Comparison of ENCODE assay signal across 7 cellular contexts in genomic region chr22:21438013-21438412, GRCh38. TPM values are rescaled to one million over a fixed set of nuclear protein-coding genes. Genes with fewer than 3 reads are reported as not detected.
DNase-seq lines count a peak whose midpoint lies in the region; ATAC-seq and TF ChIP-seq lines count a peak whose summit lies in the region.
"Not testable (repeated sequence)": the region's sequence is repeated elsewhere in the genome, so short reads cannot be mapped to it uniquely, and the experiment has no call there.

No MANE protein-coding gene starts in this region.

- peak; percentile 3 for DNase-seq in DND-41
- peak; percentile 9 for DNase-seq in activated CD8-positive, alpha-beta T cell treated with anti-CD3 and anti-CD28 coated beads, Interleukin-2, amount 10 ng/mL, durations not matched to agents 7 days and 5 days
- peak; percentile 14 for DNase-seq in chondrocyte (ENCODE audit: low spot score)
- peak; percentile 6 for DNase-seq in left cardiac atrium
- peak; percentile 63 for DNase-seq in osteocyte (ENCODE audit: extremely low spot score, unreplicated experiment)
- DNase-seq in prostate gland (ENCODE audit: low spot score): peak; percentile 0
- DNase-seq in tibial artery: peak; percentile 11 to 41

- not testable (repeated sequence) for H3K9me3 ChIP-seq in DND-41 (ENCODE audit: insufficient read depth, low read length, severe bottlenecking); prostate gland; tibial artery

- not testable (repeated sequence) for H3K27ac ChIP-seq in DND-41 (ENCODE audit: low read length); prostate gland; tibial artery

- not testable (repeated sequence) for H3K4me3 ChIP-seq in DND-41 (ENCODE audit: low read depth in 1 of 2, low read length in 2 of 2); prostate gland; tibial artery

- H2AFZ ChIP-seq in DND-41 (ENCODE audit: low read depth, low read length): not testable (repeated sequence)

- not testable (repeated sequence) for H3K79me2 ChIP-seq in DND-41 (ENCODE audit: insufficient read depth, low read length)

- TF ChIP-seq POLR2A in prostate gland (IDR thresholded peaks at IDR 0.05): not testable (repeated sequence)

- not testable (repeated sequence) for TF ChIP-seq CTCF in DND-41 (IDR thresholded peaks at IDR 0.05; ENCODE audit: borderline replicate concordance, extremely low read depth, low read length, poor library complexity, severe bottlenecking); chondrocyte (IDR thresholded peaks at IDR 0.05); osteocyte (IDR thresholded peaks at IDR 0.05); prostate gland (IDR thresholded peaks at IDR 0.05); tibial artery (IDR thresholded peaks at IDR 0.05)

- not testable (repeated sequence) for H3K4me3 Mint-ChIP-seq in activated CD8-positive, alpha-beta T cell treated with anti-CD3 and anti-CD28 coated beads, Interleukin-2, amount 10 ng/mL, durations not matched to agents 7 days and 5 days; chondrocyte (ENCODE audit: unreplicated experiment); osteocyte (ENCODE audit: unreplicated experiment)

- not testable (repeated sequence) for H3K4me1 ChIP-seq in DND-41 (ENCODE audit: insufficient read depth, low read length); prostate gland (replicated peaks); tibial artery

- POLR2A ChIA-PET in activated CD8-positive, alpha-beta T cell treated with anti-CD3 and anti-CD28 coated beads, Interleukin-2, amount 10 ng/mL, durations not matched to agents 7 days and 5 days (lab: Charles Lee): not testable (repeated sequence)

- H3K27ac Mint-ChIP-seq in activated CD8-positive, alpha-beta T cell treated with anti-CD3 and anti-CD28 coated beads, Interleukin-2, amount 10 ng/mL, durations not matched to agents 7 days and 5 days; chondrocyte (ENCODE audit: unreplicated experiment); osteocyte (ENCODE audit: unreplicated experiment): not testable (repeated sequence)

- CTCF ChIA-PET in activated CD8-positive, alpha-beta T cell treated with anti-CD3 and anti-CD28 coated beads, Interleukin-2, amount 10 ng/mL, durations not matched to agents 7 days and 5 days (lab: Charles Lee): not testable (repeated sequence)

- H3K27me3 Mint-ChIP-seq in activated CD8-positive, alpha-beta T cell treated with anti-CD3 and anti-CD28 coated beads, Interleukin-2, amount 10 ng/mL, durations not matched to agents 7 days and 5 days (ENCODE audit: low read depth); chondrocyte (ENCODE audit: low read depth); osteocyte (ENCODE audit: unreplicated experiment): not testable (repeated sequence)

- intact Hi-C loops in left cardiac atrium (cut with DNase I); prostate gland (cut with DNase I); tibial artery (cut with DNase I; ENCODE audit: low total_unique reads): not testable (repeated sequence)

- ATAC-seq in DND-41 (ENCODE audit: insufficient read depth, low read depth); activated CD8-positive, alpha-beta T cell treated with anti-CD3 and anti-CD28 coated beads, Interleukin-2, amount 10 ng/mL, durations not matched to agents 7 days and 5 days; left cardiac atrium: not testable (repeated sequence)

- not testable (repeated sequence) for H3K9me3 Mint-ChIP-seq in activated CD8-positive, alpha-beta T cell treated with anti-CD3 and anti-CD28 coated beads, Interleukin-2, amount 10 ng/mL, durations not matched to agents 7 days and 5 days (ENCODE audit: insufficient read depth); chondrocyte (ENCODE audit: low read depth); osteocyte (ENCODE audit: unreplicated experiment)

- H4K20me1 ChIP-seq in DND-41 (ENCODE audit: insufficient read depth, low read length): not testable (repeated sequence)

- H3K36me3 ChIP-seq in DND-41 (ENCODE audit: insufficient read depth, low read length); prostate gland; tibial artery: not testable (repeated sequence)

- H3K4me2 ChIP-seq in DND-41 (ENCODE audit: insufficient read depth, low read length): not testable (repeated sequence)

- not testable (repeated sequence) for H3K36me3 Mint-ChIP-seq in activated CD8-positive, alpha-beta T cell treated with anti-CD3 and anti-CD28 coated beads, Interleukin-2, amount 10 ng/mL, durations not matched to agents 7 days and 5 days (ENCODE audit: low read depth); chondrocyte (ENCODE audit: low read depth); osteocyte (ENCODE audit: unreplicated experiment)

- H3K9ac ChIP-seq in DND-41 (ENCODE audit: low read depth, low read length): not testable (repeated sequence)

- not testable (repeated sequence) for H3K4me1 Mint-ChIP-seq in activated CD8-positive, alpha-beta T cell treated with anti-CD3 and anti-CD28 coated beads, Interleukin-2, amount 10 ng/mL, durations not matched to agents 7 days and 5 days (ENCODE audit: low read depth); chondrocyte (ENCODE audit: low read depth); osteocyte (ENCODE audit: unreplicated experiment)

- not testable (repeated sequence) for H3K27me3 ChIP-seq in DND-41 (ENCODE audit: insufficient read depth, low read length, poor library complexity); prostate gland (replicated peaks; ENCODE audit: insufficient read depth); tibial artery

- 86% methylated on average over 4 of the region's 6 CpGs for WGBS in prostate gland

RNA-seq across cellular contexts. Expression of gene HIC2, which starts 20.8 kb away (rescaled TPM):
- total RNA-seq in activated CD8-positive, alpha-beta T cell treated with anti-CD3 and anti-CD28 coated beads, Interleukin-2, amount 10 ng/mL, durations not matched to agents 7 days and 5 days: 1 to 10 TPM; 4.1 to 4.8 TPM
- total RNA-seq in chondrocyte (4.3 to 4.9 TPM (median 4.5 TPM) in 3 replicates), left cardiac atrium (1 to 10 TPM; 1.6 to 2.8 TPM), osteocyte (5.2 and 5.7 TPM in 2 replicates), prostate gland (10 to 100 TPM in 1 of 2 donors, 1 to 10 TPM in 1; 2.3 to 16.8 TPM)

RNA-seq across cellular contexts. Expression of gene TMEM191C, which starts 29.2 kb away (rescaled TPM):
- 1 to 10 TPM; 1.1 to 2.4 TPM for total RNA-seq in activated CD8-positive, alpha-beta T cell treated with anti-CD3 and anti-CD28 coated beads, Interleukin-2, amount 10 ng/mL, durations not matched to agents 7 days and 5 days
- total RNA-seq in chondrocyte (0.49 to 1.7 TPM (median 1.5 TPM) in 3 replicates), left cardiac atrium (under 1 TPM; 0.31 to 0.82 TPM), osteocyte (1.2 and 2.1 TPM in 2 replicates), prostate gland (1 to 10 TPM in 1 of 2 donors, under 1 TPM in 1; 0.55 to 6.0 TPM)

RNA-seq across cellular contexts. Expression of gene RIMBP3B, which starts 54.5 kb away (rescaled TPM):
- total RNA-seq in activated CD8-positive, alpha-beta T cell treated with anti-CD3 and anti-CD28 coated beads, Interleukin-2, amount 10 ng/mL, durations not matched to agents 7 days and 5 days: under 1 TPM; 0.18 to 0.68 TPM
- 0.15 to 0.67 TPM (median 0.27 TPM) in 3 replicates for total RNA-seq in chondrocyte
- under 1 TPM in 1 of 2 donors, not detected in 1; 0.06 TPM for total RNA-seq in left cardiac atrium
- total RNA-seq in osteocyte: 0.47 and 0.59 TPM in 2 replicates
- total RNA-seq in prostate gland: not detected

Comparison
In these comparisons a context has a peak if more than half of its experiments do, and no peak if none do; other contexts are left out.
1. DNase-seq: peak in every context shown above with its lines; median percentile 63 in osteocyte; 26 in tibial artery; 14 in chondrocyte; 9 in activated CD8-positive, alpha-beta T cell treated with anti-CD3 and anti-CD28 coated beads, Interleukin-2, amount 10 ng/mL, durations not matched to agents 7 days and 5 days; 6 in left cardiac atrium; 3 in DND-41; 0 in prostate gland.